Comparison of ENCODE assay signal across 1 cellular context in the genomic region with DNA sequence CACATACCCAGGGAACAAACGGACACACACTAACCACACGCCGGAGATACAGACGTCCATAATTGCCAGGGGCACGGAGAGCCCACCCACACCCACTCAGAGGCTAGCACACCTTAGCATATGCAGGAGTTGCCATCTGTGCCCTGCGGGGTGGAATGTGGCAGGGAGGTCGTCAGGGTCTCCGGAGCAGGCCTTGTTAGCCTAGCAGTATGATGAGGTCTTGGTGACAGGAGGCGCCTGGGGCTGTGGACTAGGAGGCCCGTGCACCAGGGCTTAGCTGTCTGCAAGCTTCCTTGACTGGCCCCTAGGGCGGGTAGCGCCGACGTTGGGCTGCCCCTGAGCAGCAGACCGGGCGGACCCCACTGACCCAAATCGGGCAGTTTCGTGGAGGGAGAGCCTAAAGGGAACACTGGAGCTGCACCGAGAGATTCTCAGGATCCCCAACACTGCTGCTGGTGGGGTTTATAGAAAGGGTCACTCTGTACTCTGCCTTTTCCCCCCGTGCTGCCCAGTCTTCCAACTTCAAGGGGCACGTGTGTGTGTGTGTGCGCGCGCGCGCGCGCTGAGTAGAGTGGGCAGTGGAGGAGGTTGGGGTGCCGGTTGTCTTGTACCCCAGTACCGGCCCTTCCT.
TF ChIP-seq lines count a peak whose summit lies in the region.

No MANE protein-coding gene starts in this region.

TF ChIP-seq in HCT116, 20 proteins besides CTCF, POLR2A, EP300 and RAD21 (continued from another document):
- TF ChIP-seq, protein P1, sequence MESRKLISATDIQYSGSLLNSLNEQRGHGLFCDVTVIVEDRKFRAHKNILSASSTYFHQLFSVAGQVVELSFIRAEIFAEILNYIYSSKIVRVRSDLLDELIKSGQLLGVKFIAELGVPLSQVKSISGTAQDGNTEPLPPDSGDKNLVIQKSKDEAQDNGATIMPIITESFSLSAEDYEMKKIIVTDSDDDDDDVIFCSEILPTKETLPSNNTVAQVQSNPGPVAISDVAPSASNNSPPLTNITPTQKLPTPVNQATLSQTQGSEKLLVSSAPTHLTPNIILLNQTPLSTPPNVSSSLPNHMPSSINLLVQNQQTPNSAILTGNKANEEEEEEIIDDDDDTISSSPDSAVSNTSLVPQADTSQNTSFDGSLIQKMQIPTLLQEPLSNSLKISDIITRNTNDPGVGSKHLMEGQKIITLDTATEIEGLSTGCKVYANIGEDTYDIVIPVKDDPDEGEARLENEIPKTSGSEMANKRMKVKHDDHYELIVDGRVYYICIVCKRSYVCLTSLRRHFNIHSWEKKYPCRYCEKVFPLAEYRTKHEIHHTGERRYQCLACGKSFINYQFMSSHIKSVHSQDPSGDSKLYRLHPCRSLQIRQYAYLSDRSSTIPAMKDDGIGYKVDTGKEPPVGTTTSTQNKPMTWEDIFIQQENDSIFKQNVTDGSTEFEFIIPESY (IDR thresholded peaks at IDR 0.05; ENCODE audit: extremely low read depth, insufficient replicate concordance, low read length) = no peak
- TF ChIP-seq, protein P2, sequence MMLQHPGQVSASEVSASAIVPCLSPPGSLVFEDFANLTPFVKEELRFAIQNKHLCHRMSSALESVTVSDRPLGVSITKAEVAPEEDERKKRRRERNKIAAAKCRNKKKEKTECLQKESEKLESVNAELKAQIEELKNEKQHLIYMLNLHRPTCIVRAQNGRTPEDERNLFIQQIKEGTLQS (IDR thresholded peaks at IDR 0.05) = no peak
- TF ChIP-seq EZH2phosphoT487 (IDR thresholded peaks at IDR 0.05; ENCODE audit: borderline replicate concordance) (no peak), SIN3A (IDR thresholded peaks at IDR 0.05; ENCODE audit: low read depth) (no peak), FOSL1 (IDR thresholded peaks at IDR 0.05; ENCODE audit: low read depth) (no peak), EGR1 (IDR thresholded peaks at IDR 0.05; ENCODE audit: low read depth) (no peak), YY1 (IDR thresholded peaks at IDR 0.05; ENCODE audit: extremely low read depth, insufficient replicate concordance, low read depth, low read length) (no peak), JUND (IDR thresholded peaks at IDR 0.05) (no peak), POLR2AphosphoS5 (IDR thresholded peaks at IDR 0.05; ENCODE audit: low read depth, low read length) (no peak), SRF (IDR thresholded peaks at IDR 0.05; ENCODE audit: low read depth) (no peak)
